In the genomic region with DNA sequence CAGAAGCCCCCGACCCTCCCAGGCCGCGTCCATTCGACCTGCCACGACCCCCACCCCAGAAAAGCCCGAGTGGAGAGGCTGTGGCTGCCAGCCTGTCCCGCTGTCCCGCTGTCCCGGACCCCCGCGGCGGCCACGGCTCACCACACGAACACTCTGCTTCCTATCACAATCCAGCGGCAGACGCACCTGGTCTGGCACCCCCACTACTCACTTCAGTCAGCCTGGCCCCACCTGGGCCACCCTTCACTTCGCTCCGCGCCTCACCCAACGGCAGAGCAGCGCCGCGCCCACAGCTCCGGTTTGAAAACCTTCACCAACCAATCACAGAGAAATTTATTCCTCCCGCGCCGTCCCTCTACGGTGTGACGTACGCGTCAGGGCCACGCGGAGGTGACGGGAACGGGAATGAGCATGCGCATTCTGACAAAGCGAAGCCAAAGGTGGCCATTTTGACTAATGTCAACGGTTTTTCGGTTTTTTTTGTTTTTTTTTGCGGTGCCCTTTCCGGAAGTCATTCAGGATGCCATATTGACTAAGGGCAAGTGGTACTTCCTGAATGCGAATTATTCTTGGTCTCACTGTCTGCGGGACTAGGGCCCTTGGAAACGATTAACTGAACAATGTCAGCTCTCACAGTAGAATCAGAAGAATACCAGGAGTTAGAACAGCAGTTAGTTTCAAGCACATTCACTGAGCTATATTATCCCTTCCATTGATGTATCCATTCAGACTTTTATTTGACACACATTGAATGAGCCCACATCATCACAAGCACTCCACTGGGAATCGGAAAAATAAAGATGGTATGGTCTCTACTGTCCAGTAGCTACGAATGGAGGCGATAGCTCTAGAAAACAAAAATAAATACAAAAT, we compare ENCODE assay signal across 8 cellular contexts. TPM values are rescaled to one million over a fixed set of nuclear protein-coding genes. Genes with fewer than 3 reads are reported as not detected.
A peak's percentile ranks its signal among the peaks of the same experiment; 100 is the strongest.
DNase-seq lines count a peak whose midpoint lies in the region; ATAC-seq and TF ChIP-seq lines count a peak whose summit lies in the region.

A gene with protein sequence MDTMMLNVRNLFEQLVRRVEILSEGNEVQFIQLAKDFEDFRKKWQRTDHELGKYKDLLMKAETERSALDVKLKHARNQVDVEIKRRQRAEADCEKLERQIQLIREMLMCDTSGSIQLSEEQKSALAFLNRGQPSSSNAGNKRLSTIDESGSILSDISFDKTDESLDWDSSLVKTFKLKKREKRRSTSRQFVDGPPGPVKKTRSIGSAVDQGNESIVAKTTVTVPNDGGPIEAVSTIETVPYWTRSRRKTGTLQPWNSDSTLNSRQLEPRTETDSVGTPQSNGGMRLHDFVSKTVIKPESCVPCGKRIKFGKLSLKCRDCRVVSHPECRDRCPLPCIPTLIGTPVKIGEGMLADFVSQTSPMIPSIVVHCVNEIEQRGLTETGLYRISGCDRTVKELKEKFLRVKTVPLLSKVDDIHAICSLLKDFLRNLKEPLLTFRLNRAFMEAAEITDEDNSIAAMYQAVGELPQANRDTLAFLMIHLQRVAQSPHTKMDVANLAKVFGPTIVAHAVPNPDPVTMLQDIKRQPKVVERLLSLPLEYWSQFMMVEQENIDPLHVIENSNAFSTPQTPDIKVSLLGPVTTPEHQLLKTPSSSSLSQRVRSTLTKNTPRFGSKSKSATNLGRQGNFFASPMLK (minus strand): TSS at position 308 of the 873 bp plus-strand sequence. CDS start 8,779 bp downstream, outside the sequence.

- WGBS in prostate gland = 5% methylated on average over 47 of the region's 47 CpGs
- WGBS in urinary bladder = 5% methylated on average over 47 of the region's 47 CpGs

- intact Hi-C loops in left ventricle myocardium superior (cut with micrococcal nuclease) = no loop called here
- intact Hi-C loops in prostate gland (cut with DNase I) = loop anchor here (5.0 kb wide), 1 partner anchor 52 kb away; no protein-coding TSS in a partner anchor

- peak within 1 kb of the TSS; percentile 100 for H3K4me3 Mint-ChIP-seq in T-helper 17 cell

- DNase-seq in NCI-H1694 treated with DMSO at 0.1 percent for 48 hours (lab: John Stamatoyannopoulos, UW) (peak; percentile 98), T-helper 17 cell (peak; percentile 86 to 91 (median 91)), left ventricle myocardium superior (peak; percentile 93), prostate gland (ENCODE audit: low spot score) (peak; percentile 92)

- ATAC-seq in HG02885 (IDR thresholded peaks at IDR 0.05; ENCODE audit: poor library complexity, unreplicated experiment) (peak; percentile 98), T-helper 17 cell (peak; percentile 98), left ventricle myocardium superior (peak; percentile 99)

- H3K36me3 ChIP-seq in prostate gland (no peaks in the 10 kb centered on the region), urinary bladder (ENCODE audit: insufficient read depth) (no peaks in the 10 kb centered on the region)

- H3K4me3 ChIP-seq in prostate gland = peak within 1 kb of the TSS; percentile 54 to 74
- peak within 1 kb of the TSS; percentile 68 for H3K4me3 ChIP-seq in urinary bladder (ENCODE audit: low read depth, low read length)

- TF ChIP-seq CTCF in prostate gland (IDR thresholded peaks at IDR 0.05) = peak in 1 of 4 experiments; percentile 17

- H3K36me3 Mint-ChIP-seq in T-helper 17 cell (ENCODE audit: low read depth) = peaks cover 6% of the 10 kb centered on the region

- peak within 1 kb of the TSS; percentile 93 for H3K27ac Mint-ChIP-seq in T-helper 17 cell

- no peaks in the 10 kb centered on the region for H3K27me3 ChIP-seq in prostate gland (replicated peaks; ENCODE audit: insufficient read depth)

- TF ChIP-seq POLR2A in GM15510 (IDR thresholded peaks at IDR 0.05; ENCODE audit: borderline replicate concordance, extremely low read depth, insufficient read length) (peak; percentile 59), prostate gland (IDR thresholded peaks at IDR 0.05) (peak; percentile 57)

- H3K9me3 ChIP-seq in T-helper 17 cell (ENCODE audit: control insufficient read depth, low read length, poor library complexity, severe bottlenecking) (no peaks in the 10 kb centered on the region), prostate gland (no peaks in the 10 kb centered on the region)

- H3K27ac ChIP-seq in angular gyrus (ENCODE audit: low read depth, low read length) = peak within 1 kb of the TSS; percentile 91
- peak within 1 kb of the TSS; percentile 42 to 58 for H3K27ac ChIP-seq in prostate gland
- no peak within 1 kb of the TSS for H3K27ac ChIP-seq in urinary bladder (ENCODE audit: low read depth)

- H3K4me1 ChIP-seq in prostate gland (replicated peaks) = no peaks in the 10 kb centered on the region
- no peaks in the 10 kb centered on the region for H3K4me1 ChIP-seq in urinary bladder (ENCODE audit: insufficient read depth)

- H3K27me3 Mint-ChIP-seq in T-helper 17 cell = no peaks in the 10 kb centered on the region

- peaks cover 16% of the 10 kb centered on the region for H3K4me1 Mint-ChIP-seq in T-helper 17 cell

RNA-seq across cellular contexts. Expression of the gene that starts here (rescaled TPM):
- total RNA-seq in T-helper 17 cell (1 to 10 TPM; 6.8 to 7.3 TPM), left ventricle myocardium superior (3.4 TPM), prostate gland (10 to 100 TPM in 1 of 2 donors, 1 to 10 TPM in 1; 9.1 to 18.9 TPM), urinary bladder (40.0 TPM)
- polyA plus RNA-seq in urinary bladder = 10.6 TPM
